1 cellular context compared by ENCODE assay signal in genomic region chr4:742742-743311, GRCh38.
TF ChIP-seq lines count a peak whose summit lies in the region.

No MANE protein-coding gene starts in this region.

TF ChIP-seq in HCT116, 20 proteins besides CTCF, POLR2A, EP300 and RAD21 (continued from another document):
- no peak for TF ChIP-seq JUND (IDR thresholded peaks at IDR 0.05)
- no peak for TF ChIP-seq ZFX (IDR thresholded peaks at IDR 0.05)
- TF ChIP-seq EGR1 (IDR thresholded peaks at IDR 0.05; ENCODE audit: low read depth), result no peak
- TF ChIP-seq REST (IDR thresholded peaks at IDR 0.05; ENCODE audit: low read depth), result no peak
- no peak for TF ChIP-seq POLR2AphosphoS5 (IDR thresholded peaks at IDR 0.05; ENCODE audit: low read depth, low read length)
- TF ChIP-seq MAX (IDR thresholded peaks at IDR 0.05), result no peak
- no peak for TF ChIP-seq ATF3 (IDR thresholded peaks at IDR 0.05)
- TF ChIP-seq ZBTB33 (IDR thresholded peaks at IDR 0.05; ENCODE audit: extremely low read depth, insufficient replicate concordance, low read length), result no peak
- no peak for TF ChIP-seq ZNF274 (IDR thresholded peaks at IDR 0.05; ENCODE audit: low read depth, low read length)
- no peak for TF ChIP-seq EZH2phosphoT487 (IDR thresholded peaks at IDR 0.05; ENCODE audit: borderline replicate concordance)
- no peak for TF ChIP-seq SIN3A (IDR thresholded peaks at IDR 0.05; ENCODE audit: low read depth)
- TF ChIP-seq TCF7L2 (IDR thresholded peaks at IDR 0.05; ENCODE audit: borderline replicate concordance, extremely low read depth, insufficient read depth, insufficient read length), result no peak
- no peak for TF ChIP-seq CBX3 (IDR thresholded peaks at IDR 0.05; ENCODE audit: low read depth)
- TF ChIP-seq FOSL1 (IDR thresholded peaks at IDR 0.05; ENCODE audit: low read depth), result no peak
- TF ChIP-seq SRF (IDR thresholded peaks at IDR 0.05; ENCODE audit: low read depth), result no peak
TF ChIP-seq in HCT116: peak in this region for 0.
